ENCODE assay signal across 1 cellular context in the genomic region with DNA sequence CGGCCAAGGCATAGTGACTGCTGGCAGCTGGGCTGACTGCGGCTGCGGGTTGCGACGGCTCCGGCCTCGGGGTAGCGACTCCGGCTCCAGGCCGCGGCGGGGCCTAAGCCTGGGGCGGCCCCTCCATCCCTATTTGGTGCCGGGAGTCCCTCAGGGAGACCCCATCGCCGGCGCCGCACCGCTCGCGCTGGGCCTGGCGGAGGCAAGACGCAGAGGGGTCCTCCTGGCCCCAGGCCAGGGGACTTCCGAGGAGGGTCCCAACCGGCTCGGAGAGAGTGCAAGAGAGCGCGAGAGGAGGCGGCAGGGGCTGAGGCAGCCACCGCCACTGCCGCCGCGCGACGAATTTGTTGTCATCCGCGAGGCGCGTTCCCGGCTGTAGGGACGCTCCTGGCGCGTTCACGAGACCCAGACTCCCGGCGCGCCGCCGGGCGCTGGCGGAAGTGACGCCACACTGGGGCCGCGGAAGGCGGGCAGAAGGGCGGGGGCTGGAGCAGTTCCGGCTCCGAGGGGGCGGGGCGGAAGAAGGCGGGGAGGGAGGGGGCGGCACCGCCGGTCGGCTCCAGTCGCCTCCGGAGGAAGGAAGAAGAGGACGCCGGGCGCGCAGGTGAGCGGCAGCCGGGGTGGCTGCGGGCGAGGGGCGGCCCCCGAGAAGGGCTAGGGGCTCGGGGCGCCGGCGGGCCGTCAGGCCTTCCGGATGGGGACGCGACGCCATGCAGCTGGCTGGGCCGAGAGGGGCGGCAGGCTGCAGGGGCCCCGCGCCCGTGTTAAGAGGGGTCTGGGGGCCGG.
TF ChIP-seq lines count a peak whose summit lies in the region.

A gene with protein sequence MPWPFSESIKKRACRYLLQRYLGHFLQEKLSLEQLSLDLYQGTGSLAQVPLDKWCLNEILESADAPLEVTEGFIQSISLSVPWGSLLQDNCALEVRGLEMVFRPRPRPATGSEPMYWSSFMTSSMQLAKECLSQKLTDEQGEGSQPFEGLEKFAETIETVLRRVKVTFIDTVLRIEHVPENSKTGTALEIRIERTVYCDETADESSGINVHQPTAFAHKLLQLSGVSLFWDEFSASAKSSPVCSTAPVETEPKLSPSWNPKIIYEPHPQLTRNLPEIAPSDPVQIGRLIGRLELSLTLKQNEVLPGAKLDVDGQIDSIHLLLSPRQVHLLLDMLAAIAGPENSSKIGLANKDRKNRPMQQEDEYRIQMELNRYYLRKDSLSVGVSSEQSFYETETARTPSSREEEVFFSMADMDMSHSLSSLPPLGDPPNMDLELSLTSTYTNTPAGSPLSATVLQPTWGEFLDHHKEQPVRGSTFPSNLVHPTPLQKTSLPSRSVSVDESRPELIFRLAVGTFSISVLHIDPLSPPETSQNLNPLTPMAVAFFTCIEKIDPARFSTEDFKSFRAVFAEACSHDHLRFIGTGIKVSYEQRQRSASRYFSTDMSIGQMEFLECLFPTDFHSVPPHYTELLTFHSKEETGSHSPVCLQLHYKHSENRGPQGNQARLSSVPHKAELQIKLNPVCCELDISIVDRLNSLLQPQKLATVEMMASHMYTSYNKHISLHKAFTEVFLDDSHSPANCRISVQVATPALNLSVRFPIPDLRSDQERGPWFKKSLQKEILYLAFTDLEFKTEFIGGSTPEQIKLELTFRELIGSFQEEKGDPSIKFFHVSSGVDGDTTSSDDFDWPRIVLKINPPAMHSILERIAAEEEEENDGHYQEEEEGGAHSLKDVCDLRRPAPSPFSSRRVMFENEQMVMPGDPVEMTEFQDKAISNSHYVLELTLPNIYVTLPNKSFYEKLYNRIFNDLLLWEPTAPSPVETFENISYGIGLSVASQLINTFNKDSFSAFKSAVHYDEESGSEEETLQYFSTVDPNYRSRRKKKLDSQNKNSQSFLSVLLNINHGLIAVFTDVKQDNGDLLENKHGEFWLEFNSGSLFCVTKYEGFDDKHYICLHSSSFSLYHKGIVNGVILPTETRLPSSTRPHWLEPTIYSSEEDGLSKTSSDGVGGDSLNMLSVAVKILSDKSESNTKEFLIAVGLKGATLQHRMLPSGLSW (N-terminal part only) (minus strand): TSS at position 377 of the 786 bp plus-strand sequence. CDS start 365 bp downstream, at position 12.
A gene with protein sequence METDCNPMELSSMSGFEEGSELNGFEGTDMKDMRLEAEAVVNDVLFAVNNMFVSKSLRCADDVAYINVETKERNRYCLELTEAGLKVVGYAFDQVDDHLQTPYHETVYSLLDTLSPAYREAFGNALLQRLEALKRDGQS (plus strand): TSS at position 562 of the 786 bp plus-strand sequence. CDS start 18,722 bp downstream, outside the sequence.

TF ChIP-seq in A549, 52 proteins besides CTCF, POLR2A, EP300 and RAD21 (continued from another document):
- TF ChIP-seq, protein P1, sequence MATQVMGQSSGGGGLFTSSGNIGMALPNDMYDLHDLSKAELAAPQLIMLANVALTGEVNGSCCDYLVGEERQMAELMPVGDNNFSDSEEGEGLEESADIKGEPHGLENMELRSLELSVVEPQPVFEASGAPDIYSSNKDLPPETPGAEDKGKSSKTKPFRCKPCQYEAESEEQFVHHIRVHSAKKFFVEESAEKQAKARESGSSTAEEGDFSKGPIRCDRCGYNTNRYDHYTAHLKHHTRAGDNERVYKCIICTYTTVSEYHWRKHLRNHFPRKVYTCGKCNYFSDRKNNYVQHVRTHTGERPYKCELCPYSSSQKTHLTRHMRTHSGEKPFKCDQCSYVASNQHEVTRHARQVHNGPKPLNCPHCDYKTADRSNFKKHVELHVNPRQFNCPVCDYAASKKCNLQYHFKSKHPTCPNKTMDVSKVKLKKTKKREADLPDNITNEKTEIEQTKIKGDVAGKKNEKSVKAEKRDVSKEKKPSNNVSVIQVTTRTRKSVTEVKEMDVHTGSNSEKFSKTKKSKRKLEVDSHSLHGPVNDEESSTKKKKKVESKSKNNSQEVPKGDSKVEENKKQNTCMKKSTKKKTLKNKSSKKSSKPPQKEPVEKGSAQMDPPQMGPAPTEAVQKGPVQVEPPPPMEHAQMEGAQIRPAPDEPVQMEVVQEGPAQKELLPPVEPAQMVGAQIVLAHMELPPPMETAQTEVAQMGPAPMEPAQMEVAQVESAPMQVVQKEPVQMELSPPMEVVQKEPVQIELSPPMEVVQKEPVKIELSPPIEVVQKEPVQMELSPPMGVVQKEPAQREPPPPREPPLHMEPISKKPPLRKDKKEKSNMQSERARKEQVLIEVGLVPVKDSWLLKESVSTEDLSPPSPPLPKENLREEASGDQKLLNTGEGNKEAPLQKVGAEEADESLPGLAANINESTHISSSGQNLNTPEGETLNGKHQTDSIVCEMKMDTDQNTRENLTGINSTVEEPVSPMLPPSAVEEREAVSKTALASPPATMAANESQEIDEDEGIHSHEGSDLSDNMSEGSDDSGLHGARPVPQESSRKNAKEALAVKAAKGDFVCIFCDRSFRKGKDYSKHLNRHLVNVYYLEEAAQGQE (IDR thresholded peaks at IDR 0.05), result no peak
- TF ChIP-seq JUN (IDR thresholded peaks at IDR 0.05) (peak in 1 of 2 experiments; percentile 72; a peak in 1 of 5 replicates), PHF8 (IDR thresholded peaks at IDR 0.05; ENCODE audit: borderline replicate concordance, low read depth) (peak; percentile 49; the same call in 1 of the 2 replicates)
- TF ChIP-seq, protein P2, sequence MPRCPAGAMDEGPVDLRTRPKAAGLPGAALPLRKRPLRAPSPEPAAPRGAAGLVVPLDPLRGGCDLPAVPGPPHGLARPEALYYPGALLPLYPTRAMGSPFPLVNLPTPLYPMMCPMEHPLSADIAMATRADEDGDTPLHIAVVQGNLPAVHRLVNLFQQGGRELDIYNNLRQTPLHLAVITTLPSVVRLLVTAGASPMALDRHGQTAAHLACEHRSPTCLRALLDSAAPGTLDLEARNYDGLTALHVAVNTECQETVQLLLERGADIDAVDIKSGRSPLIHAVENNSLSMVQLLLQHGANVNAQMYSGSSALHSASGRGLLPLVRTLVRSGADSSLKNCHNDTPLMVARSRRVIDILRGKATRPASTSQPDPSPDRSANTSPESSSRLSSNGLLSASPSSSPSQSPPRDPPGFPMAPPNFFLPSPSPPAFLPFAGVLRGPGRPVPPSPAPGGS (IDR thresholded peaks at IDR 0.05), result peak; percentile 82; the same call in 2 of the 3 replicates
